1 cellular context compared by ENCODE assay signal in the genomic region with DNA sequence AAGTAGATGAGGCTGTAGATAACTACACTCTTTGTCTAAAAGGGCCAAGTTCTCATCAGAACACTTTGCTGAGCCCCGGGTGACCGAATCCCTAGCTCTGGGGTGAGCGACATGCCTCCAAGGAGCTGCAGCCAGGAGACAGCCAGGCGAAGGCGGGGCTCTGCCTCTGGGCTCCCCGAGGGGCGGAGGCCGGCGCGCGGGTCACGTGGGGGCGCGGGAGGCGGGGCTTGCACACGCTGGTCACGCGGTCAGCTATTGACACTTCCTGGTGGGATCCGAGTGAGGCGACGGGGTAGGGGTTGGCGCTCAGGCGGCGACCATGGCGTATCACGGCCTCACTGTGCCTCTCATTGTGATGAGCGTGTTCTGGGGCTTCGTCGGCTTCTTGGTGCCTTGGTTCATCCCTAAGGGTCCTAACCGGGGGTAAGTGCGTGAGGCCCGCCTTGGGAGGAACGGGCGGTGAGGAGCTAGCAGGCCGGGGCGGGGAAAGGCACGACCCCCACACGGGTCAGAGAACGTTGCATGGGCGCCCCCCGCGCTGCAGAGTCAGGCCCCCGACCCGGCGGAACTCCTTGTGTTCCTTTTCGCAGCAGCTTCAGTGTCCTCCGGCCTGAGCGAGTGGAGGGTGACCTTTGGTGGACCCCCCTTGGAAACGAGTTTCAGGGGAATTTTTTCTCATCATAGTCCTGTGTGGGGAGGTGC.
TF ChIP-seq lines count a peak whose summit lies in the region.

Gene ATP6V0E1 (plus strand): TSS at position 230 of the 702 bp plus-strand sequence. CDS start 90 bp downstream, at position 320.

TF ChIP-seq in HepG2, 621 proteins besides CTCF, POLR2A, EP300 and RAD21 (continued from another document and continues in another):
- TF ChIP-seq DRAP1 (CRISPR knock-in tag; IDR thresholded peaks at IDR 0.05) (peak; percentile 68), FOXA1 (IDR thresholded peaks at IDR 0.05) (peak; percentile 42; the same call in 1 of the 2 replicates), FOXA1 (CRISPR knock-in tag; IDR thresholded peaks at IDR 0.05) (peak; percentile 97), CCAR2 (optimal IDR thresholded peaks at IDR 0.05; ENCODE audit: low read depth, low read length) (no peak), XRCC5 (optimal IDR thresholded peaks at IDR 0.05; ENCODE audit: low read length) (peak; percentile 16), ZNF326 (CRISPR knock-in tag; IDR thresholded peaks at IDR 0.05; ENCODE audit: borderline replicate concordance) (no peak), ZBTB37 (CRISPR knock-in tag; IDR thresholded peaks at IDR 0.05) (no peak), ZNF12 (CRISPR knock-in tag; IDR thresholded peaks at IDR 0.05) (no peak), ZNF337 (CRISPR knock-in tag; IDR thresholded peaks at IDR 0.05; ENCODE audit: borderline replicate concordance, low read depth) (no peak), ZNF232 (CRISPR knock-in tag; IDR thresholded peaks at IDR 0.05; ENCODE audit: borderline replicate concordance) (peak; percentile 50), MYPOP (CRISPR knock-in tag; IDR thresholded peaks at IDR 0.05) (no peak; the same call in none of the 2 replicates), ZSCAN31 (CRISPR knock-in tag; IDR thresholded peaks at IDR 0.05; ENCODE audit: low read depth) (no peak), ZBTB2 (CRISPR knock-in tag; IDR thresholded peaks at IDR 0.05; ENCODE audit: low read depth) (0 out of 2 replicates have a peak, but pooled peaks have one; percentile 18), ZNF558 (CRISPR knock-in tag; IDR thresholded peaks at IDR 0.05; ENCODE audit: borderline replicate concordance) (no peak), DBP (CRISPR knock-in tag; IDR thresholded peaks at IDR 0.05; ENCODE audit: not compliant biosample characterization) (peak; percentile 71), GLI4 (CRISPR knock-in tag; IDR thresholded peaks at IDR 0.05; ENCODE audit: borderline replicate concordance) (0 out of 2 replicates have a peak, but pooled peaks have one; percentile 46), POGZ (CRISPR knock-in tag; IDR thresholded peaks at IDR 0.05) (peak; percentile 54; the same call in 1 of the 2 replicates), ZFP41 (CRISPR knock-in tag; IDR thresholded peaks at IDR 0.05; ENCODE audit: borderline replicate concordance) (0 out of 2 replicates have a peak, but pooled peaks have one; percentile 56), SAP130 (CRISPR knock-in tag; IDR thresholded peaks at IDR 0.05; ENCODE audit: low read depth) (peak; percentile 94), ZMAT3 (CRISPR knock-in tag; conservative IDR thresholded peaks at IDR 0.05) (no peak; the same call in 1 of the 2 replicates), DMAP1 (CRISPR knock-in tag; IDR thresholded peaks at IDR 0.05) (no peak; the same call in 1 of the 2 replicates), ZNF7 (CRISPR knock-in tag; IDR thresholded peaks at IDR 0.05) (no peak)
- TF ChIP-seq, protein P1, sequence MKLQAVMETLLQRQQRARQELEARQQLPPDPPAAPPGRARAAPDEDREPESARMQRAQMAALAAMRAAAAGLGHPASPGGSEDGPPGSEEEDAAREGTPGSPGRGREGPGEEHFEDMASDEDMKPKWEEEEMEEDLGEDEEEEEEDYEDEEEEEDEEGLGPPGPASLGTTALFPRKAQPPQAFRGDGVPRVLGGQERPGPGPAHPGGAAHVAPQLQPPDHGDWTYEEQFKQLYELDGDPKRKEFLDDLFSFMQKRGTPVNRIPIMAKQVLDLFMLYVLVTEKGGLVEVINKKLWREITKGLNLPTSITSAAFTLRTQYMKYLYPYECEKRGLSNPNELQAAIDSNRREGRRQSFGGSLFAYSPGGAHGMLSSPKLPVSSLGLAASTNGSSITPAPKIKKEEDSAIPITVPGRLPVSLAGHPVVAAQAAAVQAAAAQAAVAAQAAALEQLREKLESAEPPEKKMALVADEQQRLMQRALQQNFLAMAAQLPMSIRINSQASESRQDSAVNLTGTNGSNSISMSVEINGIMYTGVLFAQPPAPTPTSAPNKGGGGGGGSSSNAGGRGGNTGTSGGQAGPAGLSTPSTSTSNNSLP (IDR thresholded peaks at IDR 0.05; ENCODE audit: low read depth, low read length), result no peak
- TF ChIP-seq, protein P2, sequence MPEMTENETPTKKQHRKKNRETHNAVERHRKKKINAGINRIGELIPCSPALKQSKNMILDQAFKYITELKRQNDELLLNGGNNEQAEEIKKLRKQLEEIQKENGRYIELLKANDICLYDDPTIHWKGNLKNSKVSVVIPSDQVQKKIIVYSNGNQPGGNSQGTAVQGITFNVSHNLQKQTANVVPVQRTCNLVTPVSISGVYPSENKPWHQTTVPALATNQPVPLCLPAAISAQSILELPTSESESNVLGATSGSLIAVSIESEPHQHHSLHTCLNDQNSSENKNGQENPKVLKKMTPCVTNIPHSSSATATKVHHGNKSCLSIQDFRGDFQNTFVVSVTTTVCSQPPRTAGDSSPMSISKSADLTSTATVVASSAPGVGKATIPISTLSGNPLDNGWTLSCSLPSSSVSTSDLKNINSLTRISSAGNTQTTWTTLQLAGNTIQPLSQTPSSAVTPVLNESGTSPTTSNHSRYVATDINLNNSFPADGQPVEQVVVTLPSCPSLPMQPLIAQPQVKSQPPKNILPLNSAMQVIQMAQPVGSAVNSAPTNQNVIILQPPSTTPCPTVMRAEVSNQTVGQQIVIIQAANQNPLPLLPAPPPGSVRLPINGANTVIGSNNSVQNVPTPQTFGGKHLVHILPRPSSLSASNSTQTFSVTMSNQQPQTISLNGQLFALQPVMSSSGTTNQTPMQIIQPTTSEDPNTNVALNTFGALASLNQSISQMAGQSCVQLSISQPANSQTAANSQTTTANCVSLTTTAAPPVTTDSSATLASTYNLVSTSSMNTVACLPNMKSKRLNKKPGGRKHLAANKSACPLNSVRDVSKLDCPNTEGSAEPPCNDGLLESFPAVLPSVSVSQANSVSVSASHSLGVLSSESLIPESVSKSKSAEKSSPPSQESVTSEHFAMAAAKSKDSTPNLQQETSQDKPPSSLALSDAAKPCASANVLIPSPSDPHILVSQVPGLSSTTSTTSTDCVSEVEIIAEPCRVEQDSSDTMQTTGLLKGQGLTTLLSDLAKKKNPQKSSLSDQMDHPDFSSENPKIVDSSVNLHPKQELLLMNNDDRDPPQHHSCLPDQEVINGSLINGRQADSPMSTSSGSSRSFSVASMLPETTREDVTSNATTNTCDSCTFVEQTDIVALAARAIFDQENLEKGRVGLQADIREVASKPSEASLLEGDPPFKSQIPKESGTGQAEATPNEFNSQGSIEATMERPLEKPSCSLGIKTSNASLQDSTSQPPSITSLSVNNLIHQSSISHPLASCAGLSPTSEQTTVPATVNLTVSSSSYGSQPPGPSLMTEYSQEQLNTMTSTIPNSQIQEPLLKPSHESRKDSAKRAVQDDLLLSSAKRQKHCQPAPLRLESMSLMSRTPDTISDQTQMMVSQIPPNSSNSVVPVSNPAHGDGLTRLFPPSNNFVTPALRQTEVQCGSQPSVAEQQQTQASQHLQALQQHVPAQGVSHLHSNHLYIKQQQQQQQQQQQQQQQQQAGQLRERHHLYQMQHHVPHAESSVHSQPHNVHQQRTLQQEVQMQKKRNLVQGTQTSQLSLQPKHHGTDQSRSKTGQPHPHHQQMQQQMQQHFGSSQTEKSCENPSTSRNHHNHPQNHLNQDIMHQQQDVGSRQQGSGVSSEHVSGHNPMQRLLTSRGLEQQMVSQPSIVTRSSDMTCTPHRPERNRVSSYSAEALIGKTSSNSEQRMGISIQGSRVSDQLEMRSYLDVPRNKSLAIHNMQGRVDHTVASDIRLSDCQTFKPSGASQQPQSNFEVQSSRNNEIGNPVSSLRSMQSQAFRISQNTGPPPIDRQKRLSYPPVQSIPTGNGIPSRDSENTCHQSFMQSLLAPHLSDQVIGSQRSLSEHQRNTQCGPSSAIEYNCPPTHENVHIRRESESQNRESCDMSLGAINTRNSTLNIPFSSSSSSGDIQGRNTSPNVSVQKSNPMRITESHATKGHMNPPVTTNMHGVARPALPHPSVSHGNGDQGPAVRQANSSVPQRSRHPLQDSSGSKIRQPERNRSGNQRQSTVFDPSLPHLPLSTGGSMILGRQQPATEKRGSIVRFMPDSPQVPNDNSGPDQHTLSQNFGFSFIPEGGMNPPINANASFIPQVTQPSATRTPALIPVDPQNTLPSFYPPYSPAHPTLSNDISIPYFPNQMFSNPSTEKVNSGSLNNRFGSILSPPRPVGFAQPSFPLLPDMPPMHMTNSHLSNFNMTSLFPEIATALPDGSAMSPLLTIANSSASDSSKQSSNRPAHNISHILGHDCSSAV (CRISPR knock-in tag; IDR thresholded peaks at IDR 0.05; ENCODE audit: borderline replicate concordance), result no peak
- TF ChIP-seq, protein P3, sequence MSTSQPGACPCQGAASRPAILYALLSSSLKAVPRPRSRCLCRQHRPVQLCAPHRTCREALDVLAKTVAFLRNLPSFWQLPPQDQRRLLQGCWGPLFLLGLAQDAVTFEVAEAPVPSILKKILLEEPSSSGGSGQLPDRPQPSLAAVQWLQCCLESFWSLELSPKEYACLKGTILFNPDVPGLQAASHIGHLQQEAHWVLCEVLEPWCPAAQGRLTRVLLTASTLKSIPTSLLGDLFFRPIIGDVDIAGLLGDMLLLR (CRISPR knock-in tag; IDR thresholded peaks at IDR 0.05), result no peak; the same call in 1 of the 2 replicates
- TF ChIP-seq, protein P4, sequence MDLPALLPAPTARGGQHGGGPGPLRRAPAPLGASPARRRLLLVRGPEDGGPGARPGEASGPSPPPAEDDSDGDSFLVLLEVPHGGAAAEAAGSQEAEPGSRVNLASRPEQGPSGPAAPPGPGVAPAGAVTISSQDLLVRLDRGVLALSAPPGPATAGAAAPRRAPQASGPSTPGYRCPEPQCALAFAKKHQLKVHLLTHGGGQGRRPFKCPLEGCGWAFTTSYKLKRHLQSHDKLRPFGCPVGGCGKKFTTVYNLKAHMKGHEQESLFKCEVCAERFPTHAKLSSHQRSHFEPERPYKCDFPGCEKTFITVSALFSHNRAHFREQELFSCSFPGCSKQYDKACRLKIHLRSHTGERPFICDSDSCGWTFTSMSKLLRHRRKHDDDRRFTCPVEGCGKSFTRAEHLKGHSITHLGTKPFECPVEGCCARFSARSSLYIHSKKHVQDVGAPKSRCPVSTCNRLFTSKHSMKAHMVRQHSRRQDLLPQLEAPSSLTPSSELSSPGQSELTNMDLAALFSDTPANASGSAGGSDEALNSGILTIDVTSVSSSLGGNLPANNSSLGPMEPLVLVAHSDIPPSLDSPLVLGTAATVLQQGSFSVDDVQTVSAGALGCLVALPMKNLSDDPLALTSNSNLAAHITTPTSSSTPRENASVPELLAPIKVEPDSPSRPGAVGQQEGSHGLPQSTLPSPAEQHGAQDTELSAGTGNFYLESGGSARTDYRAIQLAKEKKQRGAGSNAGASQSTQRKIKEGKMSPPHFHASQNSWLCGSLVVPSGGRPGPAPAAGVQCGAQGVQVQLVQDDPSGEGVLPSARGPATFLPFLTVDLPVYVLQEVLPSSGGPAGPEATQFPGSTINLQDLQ (CRISPR knock-in tag; IDR thresholded peaks at IDR 0.05), result no peak
- TF ChIP-seq, protein P5, sequence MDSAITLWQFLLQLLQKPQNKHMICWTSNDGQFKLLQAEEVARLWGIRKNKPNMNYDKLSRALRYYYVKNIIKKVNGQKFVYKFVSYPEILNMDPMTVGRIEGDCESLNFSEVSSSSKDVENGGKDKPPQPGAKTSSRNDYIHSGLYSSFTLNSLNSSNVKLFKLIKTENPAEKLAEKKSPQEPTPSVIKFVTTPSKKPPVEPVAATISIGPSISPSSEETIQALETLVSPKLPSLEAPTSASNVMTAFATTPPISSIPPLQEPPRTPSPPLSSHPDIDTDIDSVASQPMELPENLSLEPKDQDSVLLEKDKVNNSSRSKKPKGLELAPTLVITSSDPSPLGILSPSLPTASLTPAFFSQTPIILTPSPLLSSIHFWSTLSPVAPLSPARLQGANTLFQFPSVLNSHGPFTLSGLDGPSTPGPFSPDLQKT (CRISPR knock-in tag; IDR thresholded peaks at IDR 0.05; ENCODE audit: borderline replicate concordance), result no peak
- TF ChIP-seq, protein P6, sequence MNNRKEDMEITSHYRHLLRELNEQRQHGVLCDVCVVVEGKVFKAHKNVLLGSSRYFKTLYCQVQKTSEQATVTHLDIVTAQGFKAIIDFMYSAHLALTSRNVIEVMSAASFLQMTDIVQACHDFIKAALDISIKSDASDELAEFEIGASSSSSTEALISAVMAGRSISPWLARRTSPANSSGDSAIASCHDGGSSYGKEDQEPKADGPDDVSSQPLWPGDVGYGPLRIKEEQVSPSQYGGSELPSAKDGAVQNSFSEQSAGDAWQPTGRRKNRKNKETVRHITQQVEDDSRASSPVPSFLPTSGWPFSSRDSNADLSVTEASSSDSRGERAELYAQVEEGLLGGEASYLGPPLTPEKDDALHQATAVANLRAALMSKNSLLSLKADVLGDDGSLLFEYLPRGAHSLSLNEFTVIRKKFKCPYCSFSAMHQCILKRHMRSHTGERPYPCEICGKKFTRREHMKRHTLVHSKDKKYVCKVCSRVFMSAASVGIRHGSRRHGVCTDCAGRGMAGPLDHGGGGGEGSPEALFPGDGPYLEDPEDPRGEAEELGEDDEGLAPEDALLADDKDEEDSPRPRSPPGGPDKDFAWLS (CRISPR knock-in tag; IDR thresholded peaks at IDR 0.05; ENCODE audit: borderline replicate concordance), result no peak
